ENCODE assay signal across 8 cellular contexts in genomic region chr6:11711644-11711993, GRCh38.
DNase-seq lines count a peak whose midpoint lies in the region; ATAC-seq and TF ChIP-seq lines count a peak whose summit lies in the region.

No MANE protein-coding gene starts in this region.

- no peak for TF ChIP-seq CTCF in GM13977 (IDR thresholded peaks at IDR 0.05; ENCODE audit: extremely low read depth, insufficient read depth, missing control alignments)
- no peak for TF ChIP-seq CTCF in prostate gland (IDR thresholded peaks at IDR 0.05)

- intact Hi-C loops in prostate gland (cut with DNase I) (no loop called here), aorta (cut with DNase I) (loop anchor here in 1 of 2 donors (2.0 kb wide), 1 partner anchor 59 kb away; no protein-coding TSS in a partner anchor)

- 58% methylated on average over 7 of the region's 7 CpGs for WGBS in prostate gland
- 41 to 44% methylated on average over 7 of the region's 7 CpGs for WGBS in aorta, 2 donors

- DNase-seq in GM13977 (ENCODE audit: low spot score) = peak; percentile 50
- DNase-seq in activated naive CD4-positive, alpha-beta T cell (lab: John Stamatoyannopoulos, UW) = peak; percentile 7 to 39 (median 23)
- DNase-seq in stimulated activated CD4-positive, alpha-beta T cell treated with anti-CD3 and anti-CD28 coated beads, Interleukin-12 subunit alpha, Interleukin-12 subunit beta, amount 100 ng/mL, for 48 hours (ENCODE audit: low read depth in 2 of 3, low spot score in 1 of 3) = peak; percentile 64 to 81 (median 73)
- no peak for DNase-seq in prostate gland (ENCODE audit: low spot score)
- DNase-seq in aorta = no peak

- H3K4me1 ChIP-seq in prostate gland (replicated peaks) (no peaks in the 10 kb centered on the region), aorta (ENCODE audit: control insufficient read depth in 1 of 2, insufficient read depth in 2 of 2, low read length in 2 of 2) (peaks cover 0 to 3% of the 10 kb centered on the region in 2 donors)

- H3K27ac ChIP-seq in prostate gland (no peak overlapping the region), aorta (ENCODE audit: low read depth in 1 of 2, low read length in 2 of 2) (no peak overlapping the region)

- in situ Hi-C loops in GM13977 (cut with MboI; ENCODE audit: low pct_unique_long_range_greater_than_20kb, low sequenced_read_pairs, unreplicated experiment) = no loop called here

- TF ChIP-seq POLR2A in prostate gland (IDR thresholded peaks at IDR 0.05) = no peak

- H3K9me3 ChIP-seq in prostate gland (no peaks in the 10 kb centered on the region), aorta (ENCODE audit: control insufficient read depth, low read length) (no peaks in the 10 kb centered on the region)

- H3K27me3 ChIP-seq in prostate gland (replicated peaks; ENCODE audit: insufficient read depth) (no peaks in the 10 kb centered on the region), aorta (ENCODE audit: control insufficient read depth in 1 of 2, insufficient read depth in 2 of 2, low read length in 1 of 2) (no peaks in the 10 kb centered on the region)

- H3K36me3 ChIP-seq in prostate gland = no peaks in the 10 kb centered on the region
- no peaks in the 10 kb centered on the region for H3K36me3 ChIP-seq in aorta (ENCODE audit: control insufficient read depth in 1 of 2, insufficient read depth in 2 of 2, low read length in 1 of 2)

- H3K4me3 ChIP-seq in prostate gland = no peak overlapping the region
- no peak overlapping the region for H3K4me3 ChIP-seq in aorta (ENCODE audit: low read length in 2 of 2)

- ATAC-seq in HG03378 (IDR thresholded peaks at IDR 0.05; ENCODE audit: unreplicated experiment) = peak; percentile 64
- no peak for ATAC-seq in GM19452 (IDR thresholded peaks at IDR 0.05; ENCODE audit: unreplicated experiment)
- no peak for ATAC-seq in HG03460 (IDR thresholded peaks at IDR 0.05; ENCODE audit: unreplicated experiment)
- ATAC-seq in aorta (ENCODE audit: low FRiP score) = no peak

Comparison
In these comparisons a context has a peak if more than half of its experiments do, and no peak if none do; other contexts are left out.
1. DNase-seq: peak in GM13977 (single experiment), activated naive CD4-positive, alpha-beta T cell (4 of 4) and stimulated activated CD4-positive, alpha-beta T cell treated with anti-CD3 and anti-CD28 coated beads, Interleukin-12 subunit alpha, Interleukin-12 subunit beta, amount 100 ng/mL, for 48 hours (3 of 3); none in prostate gland (single experiment) and aorta (0 of 2).